ENCODE assay signal across 25 cellular contexts in genomic region chr17:27259356-27259755, GRCh38.
"Had no signal": no experiment of that assay in that cellular context is flagged by ENCODE, and none has a peak within 500 bp of the region (broad histone marks: within the 10 kb centered on the region; RNA-seq: fewer than 3 reads in every experiment).

No MANE protein-coding gene starts in this region.

- H3K4me1 ChIP-seq: breast epithelium, psoas muscle had no signal

- DNase-seq: activated CD4-positive, alpha-beta T cell treated with anti-CD3 and anti-CD28 coated beads for 1 hour; activated CD4-positive, alpha-beta T cell treated with anti-CD3 and anti-CD28 coated beads, Interleukin-2, amount 50 U/mL, for 1 hour; activated CD8-positive, alpha-beta T cell treated with anti-CD3 and anti-CD28 coated beads, Interleukin-2, amount 10 ng/mL, durations not matched to agents 7 days and 5 days; aorta; colonic mucosa; dorsolateral prefrontal cortex; effector memory CD8-positive, alpha-beta T cell; foreskin melanocyte; glutamatergic neuron; hippocampal formation; nephron progenitor cell; pancreas; psoas muscle; right cardiac atrium; stimulated activated CD4-positive, alpha-beta T cell treated with anti-CD3 and anti-CD28 coated beads, Interleukin-1b, Interleukin-23, amount 100 ng/mL, for 48 hours; stomach; T-cell; trophoblast cell had no signal

- H3K36me3 ChIP-seq: breast epithelium, colonic mucosa, pancreas, stomach, suprapubic skin had no signal

- ATAC-seq: activated CD8-positive, alpha-beta T cell treated with anti-CD3 and anti-CD28 coated beads, Interleukin-2, amount 10 ng/mL, durations not matched to agents 7 days and 5 days; activated naive CD4-positive, alpha-beta T cell treated with anti-CD3 and anti-CD28 coated beads, Interleukin-2, amount 50 U/mL, for 72 hours; activated T-helper 17 cell treated with anti-CD3 and anti-CD28 coated beads, Interleukin-2, amount 50 U/mL, for 72 hours; effector memory CD8-positive, alpha-beta T cell; esophagus mucosa; pancreas; psoas muscle; right cardiac atrium; stimulated activated effector memory CD8-positive, alpha-beta T cell treated with anti-CD3 and anti-CD28 coated beads, Interleukin-12 subunit alpha, Interleukin-12 subunit beta, amount 100 ng/mL, for 72 hours; T-cell had no signal

- H3K4me3 ChIP-seq: breast epithelium, colonic mucosa, dorsolateral prefrontal cortex, pancreas, psoas muscle, skin epidermis, stomach, suprapubic skin had no signal

- H3K9me3 ChIP-seq: breast epithelium, colonic mucosa, pancreas, psoas muscle, stomach, suprapubic skin had no signal
